Comparison of ENCODE assay signal across 2 cellular contexts in the genomic region with DNA sequence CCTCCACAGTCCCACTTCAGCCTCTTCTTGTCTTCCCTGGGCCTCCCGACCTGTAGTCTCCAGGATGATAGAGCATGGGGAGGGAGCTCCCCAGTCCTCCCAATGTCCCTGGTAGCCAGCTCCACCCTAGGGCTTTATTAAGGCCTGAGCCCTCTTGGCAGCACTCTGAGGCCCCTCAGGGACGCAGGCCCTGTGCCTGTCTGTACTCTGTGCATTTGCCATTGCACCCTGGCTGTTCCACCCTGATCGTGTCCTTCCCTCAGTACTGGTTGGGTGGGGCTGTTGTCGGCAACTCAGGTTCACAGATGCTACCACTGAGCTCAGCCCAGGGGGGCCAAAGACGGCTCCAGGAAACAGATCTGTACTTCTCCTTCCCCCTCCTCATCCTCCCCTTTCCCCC.
TF ChIP-seq lines count a peak whose summit lies in the region.

No MANE protein-coding gene starts in this region.

TF ChIP-seq in HEK293, 187 proteins besides CTCF, POLR2A, EP300 and RAD21:
- peak; percentile 45; the same call in 1 of the 2 replicates for TF ChIP-seq ZBTB6 (tag by site-specific recombination; IDR thresholded peaks at IDR 0.05)
- no peak for TF ChIP-seq ZNF114 (tag by site-specific recombination; IDR thresholded peaks at IDR 0.05)

TF ChIP-seq in GM12878, 131 proteins besides CTCF, POLR2A, EP300 and RAD21:
- TF ChIP-seq NKRF (conservative IDR thresholded peaks at IDR 0.05) (no peak), CBFB (IDR thresholded peaks at IDR 0.05; ENCODE audit: low read depth) (no peak), CHD4 (IDR thresholded peaks at IDR 0.05) (no peak), TCF7 (IDR thresholded peaks at IDR 0.05; ENCODE audit: borderline replicate concordance) (no peak), POU2F2 (IDR thresholded peaks at IDR 0.05; ENCODE audit: borderline replicate concordance, low read depth, low read length) (no peak), IKZF1 (conservative IDR thresholded peaks at IDR 0.05) (no peak), REST (IDR thresholded peaks at IDR 0.05; ENCODE audit: low read depth, low read length) (no peak), EGR1 (IDR thresholded peaks at IDR 0.05; ENCODE audit: borderline replicate concordance in 1 of 2, low read depth in 2 of 2, low read length in 2 of 2) (no peak), ASH2L (IDR thresholded peaks at IDR 0.05; ENCODE audit: borderline replicate concordance, low read depth) (no peak), FOS (IDR thresholded peaks at IDR 0.05; ENCODE audit: borderline replicate concordance, extremely low read depth, insufficient read length) (no peak), CHD1 (IDR thresholded peaks at IDR 0.05; ENCODE audit: low read depth, low read length) (no peak), SMARCA5 (IDR thresholded peaks at IDR 0.05) (no peak), TARDBP (IDR thresholded peaks at IDR 0.05; ENCODE audit: borderline replicate concordance) (no peak)
- TF ChIP-seq, protein P1, sequence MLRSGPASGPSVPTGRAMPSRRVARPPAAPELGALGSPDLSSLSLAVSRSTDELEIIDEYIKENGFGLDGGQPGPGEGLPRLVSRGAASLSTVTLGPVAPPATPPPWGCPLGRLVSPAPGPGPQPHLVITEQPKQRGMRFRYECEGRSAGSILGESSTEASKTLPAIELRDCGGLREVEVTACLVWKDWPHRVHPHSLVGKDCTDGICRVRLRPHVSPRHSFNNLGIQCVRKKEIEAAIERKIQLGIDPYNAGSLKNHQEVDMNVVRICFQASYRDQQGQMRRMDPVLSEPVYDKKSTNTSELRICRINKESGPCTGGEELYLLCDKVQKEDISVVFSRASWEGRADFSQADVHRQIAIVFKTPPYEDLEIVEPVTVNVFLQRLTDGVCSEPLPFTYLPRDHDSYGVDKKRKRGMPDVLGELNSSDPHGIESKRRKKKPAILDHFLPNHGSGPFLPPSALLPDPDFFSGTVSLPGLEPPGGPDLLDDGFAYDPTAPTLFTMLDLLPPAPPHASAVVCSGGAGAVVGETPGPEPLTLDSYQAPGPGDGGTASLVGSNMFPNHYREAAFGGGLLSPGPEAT (IDR thresholded peaks at IDR 0.05; ENCODE audit: low read depth), result no peak
- TF ChIP-seq, protein P2, sequence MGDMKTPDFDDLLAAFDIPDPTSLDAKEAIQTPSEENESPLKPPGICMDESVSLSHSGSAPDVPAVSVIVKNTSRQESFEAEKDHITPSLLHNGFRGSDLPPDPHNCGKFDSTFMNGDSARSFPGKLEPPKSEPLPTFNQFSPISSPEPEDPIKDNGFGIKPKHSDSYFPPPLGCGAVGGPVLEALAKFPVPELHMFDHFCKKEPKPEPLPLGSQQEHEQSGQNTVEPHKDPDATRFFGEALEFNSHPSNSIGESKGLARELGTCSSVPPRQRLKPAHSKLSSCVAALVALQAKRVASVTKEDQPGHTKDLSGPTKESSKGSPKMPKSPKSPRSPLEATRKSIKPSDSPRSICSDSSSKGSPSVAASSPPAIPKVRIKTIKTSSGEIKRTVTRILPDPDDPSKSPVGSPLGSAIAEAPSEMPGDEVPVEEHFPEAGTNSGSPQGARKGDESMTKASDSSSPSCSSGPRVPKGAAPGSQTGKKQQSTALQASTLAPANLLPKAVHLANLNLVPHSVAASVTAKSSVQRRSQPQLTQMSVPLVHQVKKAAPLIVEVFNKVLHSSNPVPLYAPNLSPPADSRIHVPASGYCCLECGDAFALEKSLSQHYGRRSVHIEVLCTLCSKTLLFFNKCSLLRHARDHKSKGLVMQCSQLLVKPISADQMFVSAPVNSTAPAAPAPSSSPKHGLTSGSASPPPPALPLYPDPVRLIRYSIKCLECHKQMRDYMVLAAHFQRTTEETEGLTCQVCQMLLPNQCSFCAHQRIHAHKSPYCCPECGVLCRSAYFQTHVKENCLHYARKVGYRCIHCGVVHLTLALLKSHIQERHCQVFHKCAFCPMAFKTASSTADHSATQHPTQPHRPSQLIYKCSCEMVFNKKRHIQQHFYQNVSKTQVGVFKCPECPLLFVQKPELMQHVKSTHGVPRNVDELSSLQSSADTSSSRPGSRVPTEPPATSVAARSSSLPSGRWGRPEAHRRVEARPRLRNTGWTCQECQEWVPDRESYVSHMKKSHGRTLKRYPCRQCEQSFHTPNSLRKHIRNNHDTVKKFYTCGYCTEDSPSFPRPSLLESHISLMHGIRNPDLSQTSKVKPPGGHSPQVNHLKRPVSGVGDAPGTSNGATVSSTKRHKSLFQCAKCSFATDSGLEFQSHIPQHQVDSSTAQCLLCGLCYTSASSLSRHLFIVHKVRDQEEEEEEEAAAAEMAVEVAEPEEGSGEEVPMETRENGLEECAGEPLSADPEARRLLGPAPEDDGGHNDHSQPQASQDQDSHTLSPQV (IDR thresholded peaks at IDR 0.05), result no peak
